26 cellular contexts compared by ENCODE assay signal in the genomic region with DNA sequence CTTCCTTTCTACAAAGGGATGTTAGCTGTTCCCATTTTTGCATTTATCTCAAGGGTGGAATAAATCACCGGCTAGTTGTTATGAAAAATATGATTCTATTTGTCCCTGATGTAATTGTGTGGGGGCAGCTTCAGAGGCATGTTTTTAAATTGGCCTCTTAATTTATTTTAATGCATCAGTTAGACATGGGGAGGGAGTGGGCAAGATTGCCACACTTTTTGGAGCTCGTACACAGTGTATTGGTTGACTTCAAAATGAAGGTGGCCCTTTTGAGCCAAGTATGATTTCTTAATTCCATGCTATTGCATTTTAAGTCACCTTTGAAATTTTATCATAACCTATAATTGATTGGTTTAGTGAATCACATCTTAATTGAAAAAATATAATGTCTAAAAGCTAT.
"Had no signal": no experiment of that assay in that cellular context is flagged by ENCODE, and none has a peak within 500 bp of the region (broad histone marks: within the 10 kb centered on the region; RNA-seq: fewer than 3 reads in every experiment).

No MANE protein-coding gene starts in this region.

- ATAC-seq: effector memory CD8-positive, alpha-beta T cell; esophagus mucosa; foreskin keratinocyte; gastroesophageal sphincter; left colon; left lobe of liver; lower lobe of right lung; mucosa of descending colon had no signal

- H3K27ac Mint-ChIP-seq: dendritic cell treated with granulocyte-macrophage colony-stimulating factor and Interleukin-4, amounts not matched to agents 40 ng/mL and 50 ng/mL, for 4 days; effector memory CD8-positive, alpha-beta T cell; endodermal cell; immature natural killer cell; mesothelial cell of epicardium had no signal

- H3K9me3 ChIP-seq: colonic mucosa, esophagus squamous epithelium, gastroesophageal sphincter, heart left ventricle, left ventricle myocardium inferior, lower lobe of right lung, mucosa of descending colon had no signal

- H3K36me3 ChIP-seq: colonic mucosa, esophagus squamous epithelium, gastroesophageal sphincter, heart left ventricle, left ventricle myocardium inferior, lower lobe of right lung had no signal

- DNase-seq: colonic mucosa; cortex of kidney; effector CD8-positive, alpha-beta T cell; effector memory CD8-positive, alpha-beta T cell; endodermal cell; erythroblast; esophagus squamous epithelium; foreskin keratinocyte; heart left ventricle; hypothalamus; immature natural killer cell; islet precursor cell; kidney; kidney glomerular epithelial cell; left colon; left ventricle myocardium inferior; lower lobe of right lung; mesenchymal stem cell; mucosa of descending colon had no signal

- H3K36me3 Mint-ChIP-seq: mesothelial cell of epicardium had no signal

- H3K4me3 ChIP-seq: colonic mucosa, esophagus squamous epithelium, gastroesophageal sphincter, heart left ventricle, hepatocyte, left ventricle myocardium inferior, lower lobe of right lung, mucosa of descending colon had no signal

- H3K27me3 Mint-ChIP-seq: dendritic cell treated with granulocyte-macrophage colony-stimulating factor and Interleukin-4, amounts not matched to agents 40 ng/mL and 50 ng/mL, for 4 days; effector memory CD8-positive, alpha-beta T cell had no signal

- H3K27ac ChIP-seq: colonic mucosa, epithelial cell of prostate, esophagus squamous epithelium, foreskin keratinocyte, gastroesophageal sphincter, hepatocyte, left ventricle myocardium inferior, lower lobe of right lung had no signal

- H3K4me1 Mint-ChIP-seq: immature natural killer cell had no signal

- H3K27me3 ChIP-seq: colonic mucosa, esophagus squamous epithelium, foreskin keratinocyte, gastroesophageal sphincter, heart left ventricle, hepatocyte had no signal

- H3K4me1 ChIP-seq: colonic mucosa, foreskin keratinocyte, gastroesophageal sphincter, lower lobe of right lung had no signal

- H3K4me3 Mint-ChIP-seq: dendritic cell treated with granulocyte-macrophage colony-stimulating factor and Interleukin-4, amounts not matched to agents 40 ng/mL and 50 ng/mL, for 4 days; effector memory CD8-positive, alpha-beta T cell; endodermal cell; immature natural killer cell; mesothelial cell of epicardium had no signal

- H3K9me3 Mint-ChIP-seq: dendritic cell treated with granulocyte-macrophage colony-stimulating factor and Interleukin-4, amounts not matched to agents 40 ng/mL and 50 ng/mL, for 4 days; endodermal cell; mesothelial cell of epicardium had no signal
